In genomic region chr7:5360451-5360850, GRCh38 we compare ENCODE assay signal across 20 cellular contexts.
"Had no signal": no experiment of that assay in that cellular context is flagged by ENCODE, and none has a peak within 500 bp of the region (broad histone marks: within the 10 kb centered on the region; RNA-seq: fewer than 3 reads in every experiment).

No MANE protein-coding gene starts in this region.

- H3K4me3 ChIP-seq: breast epithelium, left lung, spleen had no signal

- H3K27ac ChIP-seq: left lung, spleen had no signal

- DNase-seq: activated CD4-positive, alpha-beta T cell treated with anti-CD3 and anti-CD28 coated beads, Interleukin-2, amount 50 U/mL, for 4 hours; activated CD8-positive, alpha-beta memory T cell treated with anti-CD3 and anti-CD28 coated beads for 24 hours; activated CD8-positive, alpha-beta memory T cell treated with anti-CD3 and anti-CD28 coated beads, Interleukin-2, amount 50 U/mL, for 4 hours; activated naive CD4-positive, alpha-beta T cell; activated naive CD8-positive, alpha-beta T cell treated with anti-CD3 and anti-CD28 coated beads, Interleukin-2, amount 10 ng/mL, durations not matched to agents 7 days and 5 days; activated T-cell treated with anti-CD3 and anti-CD28 coated beads, Interleukin-2, amount 50 U/mL, for 24 hours; amniotic stem cell; foreskin fibroblast; left lung; retina; spleen; stimulated activated CD4-positive, alpha-beta T cell treated with anti-CD3 and anti-CD28 coated beads, Interleukin-4, amount 100 ng/mL, for 1 hour; stimulated activated naive CD4-positive, alpha-beta T cell; T-helper 9 cell had no signal

- H3K27ac Mint-ChIP-seq: activated naive CD8-positive, alpha-beta T cell treated with anti-CD3 and anti-CD28 coated beads, Interleukin-2, amount 10 ng/mL, durations not matched to agents 7 days and 5 days; activated T-cell treated with anti-CD3 and anti-CD28 coated beads, Interleukin-2, amount 50 U/mL, for 24 hours; activated T-helper 17 cell treated with anti-CD3 and anti-CD28 coated beads, Interleukin-2, amount 50 U/mL, for 72 hours; memory B cell had no signal

- H3K4me3 Mint-ChIP-seq: activated naive CD8-positive, alpha-beta T cell treated with anti-CD3 and anti-CD28 coated beads, Interleukin-2, amount 10 ng/mL, durations not matched to agents 7 days and 5 days; activated T-cell treated with anti-CD3 and anti-CD28 coated beads, Interleukin-2, amount 50 U/mL, for 24 hours; activated T-helper 17 cell treated with anti-CD3 and anti-CD28 coated beads, Interleukin-2, amount 50 U/mL, for 72 hours; central memory CD8-positive, alpha-beta T cell; memory B cell; neural crest cell; WTC11 had no signal

- H3K9me3 Mint-ChIP-seq: activated naive CD8-positive, alpha-beta T cell treated with anti-CD3 and anti-CD28 coated beads, Interleukin-2, amount 10 ng/mL, durations not matched to agents 7 days and 5 days; activated T-cell treated with anti-CD3 and anti-CD28 coated beads, Interleukin-2, amount 50 U/mL, for 24 hours; activated T-helper 17 cell treated with anti-CD3 and anti-CD28 coated beads, Interleukin-2, amount 50 U/mL, for 72 hours; central memory CD8-positive, alpha-beta T cell; memory B cell; neural crest cell; WTC11 had no signal

- ATAC-seq: activated T-helper 17 cell treated with anti-CD3 and anti-CD28 coated beads, Interleukin-2, amount 50 U/mL, for 72 hours; left lung; WTC11 had no signal

- H3K27me3 ChIP-seq: breast epithelium, left lung, spleen had no signal

- H3K27me3 Mint-ChIP-seq: activated naive CD8-positive, alpha-beta T cell treated with anti-CD3 and anti-CD28 coated beads, Interleukin-2, amount 10 ng/mL, durations not matched to agents 7 days and 5 days; activated T-cell treated with anti-CD3 and anti-CD28 coated beads, Interleukin-2, amount 50 U/mL, for 24 hours; activated T-helper 17 cell treated with anti-CD3 and anti-CD28 coated beads, Interleukin-2, amount 50 U/mL, for 72 hours; central memory CD8-positive, alpha-beta T cell; memory B cell had no signal

- H3K4me1 Mint-ChIP-seq: neural crest cell, WTC11 had no signal

- H3K9me3 ChIP-seq: breast epithelium, left lung, spleen had no signal
